ENCODE assay signal across 2 cellular contexts in genomic region chr12:91332305-91332704, GRCh38.
TF ChIP-seq lines count a peak whose summit lies in the region.

No MANE protein-coding gene starts in this region.

TF ChIP-seq in SK-N-SH, 30 proteins besides CTCF, POLR2A, EP300 and RAD21 (continued from another document):
- TF ChIP-seq POLR2AphosphoS5 (IDR thresholded peaks at IDR 0.05; ENCODE audit: low read depth, low read length), result no peak
- TF ChIP-seq GABPA (IDR thresholded peaks at IDR 0.05; ENCODE audit: low read depth), result no peak

TF ChIP-seq in SK-N-SH treated with all-trans-retinoic acid at 6 μM for 48 hours, 23 proteins besides CTCF, POLR2A, EP300 and RAD21 (continued from another document):
- no peak for TF ChIP-seq CSRNP3 (CRISPR knock-in tag; IDR thresholded peaks at IDR 0.05)
